ENCODE assay signal across 22 cellular contexts in genomic region chr11:84218318-84218717, GRCh38.
"Had no signal": no experiment of that assay in that cellular context is flagged by ENCODE, and none has a peak within 500 bp of the region (broad histone marks: within the 10 kb centered on the region; RNA-seq: fewer than 3 reads in every experiment).

No MANE protein-coding gene starts in this region.

- DNase-seq: heart left ventricle; islet precursor cell; left ventricle myocardium inferior; midbrain; naive thymus-derived CD8-positive, alpha-beta T cell; nucleus accumbens; psoas muscle; right lobe of liver; stimulated activated CD4-positive, alpha-beta T cell treated with anti-CD3 and anti-CD28 coated beads, Interleukin-12 subunit alpha, Interleukin-12 subunit beta, amount 100 ng/mL, for 4 hours; stimulated activated CD4-positive, alpha-beta T cell treated with anti-CD3 and anti-CD28 coated beads, Interleukin-15, amount 100 ng/mL, for 24 hours; stimulated activated CD4-positive, alpha-beta T cell treated with anti-CD3 and anti-CD28 coated beads, Interleukin-2, amount 100 ng/mL, for 24 hours; stimulated activated CD4-positive, alpha-beta T cell treated with anti-CD3 and anti-CD28 coated beads, Interleukin-4, amount 100 ng/mL, for 24 hours; stimulated activated naive CD4-positive, alpha-beta T cell; tibial artery; uterus had no signal

- H3K4me1 ChIP-seq: psoas muscle, right lobe of liver, suprapubic skin, uterus had no signal

- H3K27ac ChIP-seq: heart left ventricle, hepatocyte, left ventricle myocardium inferior, parathyroid adenoma, psoas muscle, right lobe of liver, skin epidermis, suprapubic skin, tibial artery, uterus had no signal

- H3K79me2 ChIP-seq: hepatocyte, parathyroid adenoma had no signal

- H3K4me3 ChIP-seq: heart left ventricle, hepatocyte, left ventricle myocardium inferior, lung, psoas muscle, right lobe of liver, skin epidermis, suprapubic skin, thoracic aorta, tibial artery, uterus had no signal

- H2AFZ ChIP-seq: hepatocyte, parathyroid adenoma had no signal

- H3K9me3 ChIP-seq: heart left ventricle, left ventricle myocardium inferior, psoas muscle, right lobe of liver, suprapubic skin, thoracic aorta, tibial artery, uterus had no signal

- H3K4me2 ChIP-seq: hepatocyte had no signal

- H3K27me3 ChIP-seq: heart left ventricle, hepatocyte, right lobe of liver, suprapubic skin, tibial artery, uterus had no signal

- H3K9ac ChIP-seq: parathyroid adenoma had no signal

- ATAC-seq: heart left ventricle; naive thymus-derived CD8-positive, alpha-beta T cell; psoas muscle; right lobe of liver; stimulated activated effector memory CD8-positive, alpha-beta T cell treated with anti-CD3 and anti-CD28 coated beads, Interleukin-12 subunit alpha, Interleukin-12 subunit beta, amount 100 ng/mL, for 72 hours had no signal

- H3K36me3 ChIP-seq: heart left ventricle, left ventricle myocardium inferior, right lobe of liver, suprapubic skin, thoracic aorta, tibial artery, uterus had no signal
